10 cellular contexts compared by ENCODE assay signal in genomic region chr1:206674745-206675175, GRCh38. TPM values are rescaled to one million over a fixed set of nuclear protein-coding genes. Genes with fewer than 3 reads are reported as not detected.
DNase-seq lines count a peak whose midpoint lies in the region; ATAC-seq and TF ChIP-seq lines count a peak whose summit lies in the region.
"Had no signal": no experiment of that assay in that cellular context is flagged by ENCODE, and none has a peak within 500 bp of the region (broad histone marks: within the 10 kb centered on the region; RNA-seq: fewer than 3 reads in every experiment).

No MANE protein-coding gene starts in this region.

- 10 to 13% methylated on average over 1 of the region's 1 CpG for WGBS in aorta, 2 donors

- DNase-seq in activated T-cell treated with anti-CD3 and anti-CD28 coated beads, Interleukin-2, amount 50 U/mL, for 24 hours: peak; percentile 3
- DNase-seq in activated T-cell treated with anti-CD3 and anti-CD28 coated beads, Interleukin-2, amount 50 U/mL, for 4 hours: no peak
- DNase-seq in choroid plexus epithelial cell (ENCODE audit: low read depth) (peak; percentile 99), mucosa of descending colon (peak; percentile 63 to 76 (median 64)), aorta (peak; percentile 86 to 89), neural progenitor cell (ENCODE audit: low spot score) (no peak)
- no peak for DNase-seq in stimulated activated naive CD8-positive, alpha-beta T cell treated with anti-CD3 and anti-CD28 coated beads, Interleukin-15, amount 100 ng/mL, for 72 hours
- DNase-seq: NCI-H2029 treated with DMSO at 0.1 percent for 48 hours had no signal

- H3K27me3 ChIP-seq in aorta (ENCODE audit: control insufficient read depth in 1 of 2, insufficient read depth in 2 of 2, low read length in 1 of 2) (no peaks in the 10 kb centered on the region), neural progenitor cell (peaks cover 3% of the 10 kb centered on the region)

- no peaks in the 10 kb centered on the region for H3K27me3 Mint-ChIP-seq in activated T-cell treated with anti-CD3 and anti-CD28 coated beads, Interleukin-2, amount 50 U/mL, for 24 hours
- peaks cover 2% of the 10 kb centered on the region for H3K27me3 Mint-ChIP-seq in activated T-cell treated with anti-CD3 and anti-CD28 coated beads, Interleukin-2, amount 50 U/mL, for 4 hours (ENCODE audit: low read depth)
- H3K27me3 Mint-ChIP-seq in neural progenitor cell (ENCODE audit: insufficient read depth, low read depth): peaks cover 3% of the 10 kb centered on the region
- no peaks in the 10 kb centered on the region for H3K27me3 Mint-ChIP-seq in stimulated activated naive CD8-positive, alpha-beta T cell treated with anti-CD3 and anti-CD28 coated beads, Interleukin-15, amount 100 ng/mL, for 72 hours

- H3K79me2 ChIP-seq in neural progenitor cell (ENCODE audit: low read depth): no peaks in the 10 kb centered on the region

- H2AFZ ChIP-seq in neural progenitor cell (replicated peaks): no peak overlapping the region

- H3K9me3 Mint-ChIP-seq in activated T-cell treated with anti-CD3 and anti-CD28 coated beads, Interleukin-2, amount 50 U/mL, for 24 hours: no peaks in the 10 kb centered on the region
- no peaks in the 10 kb centered on the region for H3K9me3 Mint-ChIP-seq in activated T-cell treated with anti-CD3 and anti-CD28 coated beads, Interleukin-2, amount 50 U/mL, for 4 hours
- no peaks in the 10 kb centered on the region for H3K9me3 Mint-ChIP-seq in neural progenitor cell
- no peaks in the 10 kb centered on the region for H3K9me3 Mint-ChIP-seq in stimulated activated naive CD8-positive, alpha-beta T cell treated with anti-CD3 and anti-CD28 coated beads, Interleukin-15, amount 100 ng/mL, for 72 hours

- H3K4me3 ChIP-seq in choroid plexus epithelial cell (ENCODE audit: low read depth, low read length): no peak overlapping the region
- H3K4me3 ChIP-seq in mucosa of descending colon: no peak overlapping the region
- no peak overlapping the region for H3K4me3 ChIP-seq in aorta (ENCODE audit: low read length in 2 of 2)
- no peak overlapping the region for H3K4me3 ChIP-seq in neural progenitor cell

- no peaks in the 10 kb centered on the region for H3K36me3 ChIP-seq in mucosa of descending colon (ENCODE audit: low read depth)
- no peaks in the 10 kb centered on the region for H3K36me3 ChIP-seq in aorta (ENCODE audit: control insufficient read depth in 1 of 2, insufficient read depth in 2 of 2, low read length in 1 of 2)
- no peaks in the 10 kb centered on the region for H3K36me3 ChIP-seq in neural progenitor cell

- no peak overlapping the region for H3K4me3 Mint-ChIP-seq in activated T-cell treated with anti-CD3 and anti-CD28 coated beads, Interleukin-2, amount 50 U/mL, for 24 hours
- H3K4me3 Mint-ChIP-seq in activated T-cell treated with anti-CD3 and anti-CD28 coated beads, Interleukin-2, amount 50 U/mL, for 4 hours: no peak overlapping the region
- no peak overlapping the region for H3K4me3 Mint-ChIP-seq in neural progenitor cell
- H3K4me3 Mint-ChIP-seq in stimulated activated naive CD8-positive, alpha-beta T cell treated with anti-CD3 and anti-CD28 coated beads, Interleukin-15, amount 100 ng/mL, for 72 hours: no peak overlapping the region

- H3K27ac ChIP-seq in aorta (ENCODE audit: low read depth in 1 of 2, low read length in 2 of 2) (peak overlapping the region in 1 of 2 donors; percentile 79), neural progenitor cell (no peak overlapping the region)

- TF ChIP-seq CTCF in choroid plexus epithelial cell (conservative IDR thresholded peaks at IDR 0.05; ENCODE audit: low read depth, low read length) (no peak), mucosa of descending colon (IDR thresholded peaks at IDR 0.05) (no peak), neural progenitor cell (IDR thresholded peaks at IDR 0.05) (no peak)

- H3K9me3 ChIP-seq in mucosa of descending colon (no peaks in the 10 kb centered on the region), aorta (ENCODE audit: control insufficient read depth, low read length) (no peaks in the 10 kb centered on the region), neural progenitor cell (ENCODE audit: low read depth) (no peaks in the 10 kb centered on the region)

- H3K9ac ChIP-seq in neural progenitor cell: no peak overlapping the region

- intact Hi-C loops in mucosa of descending colon (cut with DNase I, micrococcal nuclease): no loop called here
- intact Hi-C loops in aorta (cut with DNase I): loop anchor here in 1 of 2 donors (5.0 kb wide), 1 partner anchor 48 kb away; no protein-coding TSS in a partner anchor

- no peaks in the 10 kb centered on the region for H4K20me1 ChIP-seq in neural progenitor cell (ENCODE audit: low read depth)

- H3K4me1 ChIP-seq in mucosa of descending colon (ENCODE audit: low read depth) (peaks cover 26% of the 10 kb centered on the region), aorta (ENCODE audit: control insufficient read depth in 1 of 2, insufficient read depth in 2 of 2, low read length in 2 of 2) (no peaks in the 10 kb centered on the region), neural progenitor cell (peaks cover 33% of the 10 kb centered on the region)

- H3K27ac Mint-ChIP-seq in activated T-cell treated with anti-CD3 and anti-CD28 coated beads, Interleukin-2, amount 50 U/mL, for 24 hours: no peak overlapping the region
- H3K27ac Mint-ChIP-seq in neural progenitor cell: no peak overlapping the region
- no peak overlapping the region for H3K27ac Mint-ChIP-seq in stimulated activated naive CD8-positive, alpha-beta T cell treated with anti-CD3 and anti-CD28 coated beads, Interleukin-15, amount 100 ng/mL, for 72 hours

- ATAC-seq in activated T-cell treated with anti-CD3 and anti-CD28 coated beads, Interleukin-2, amount 50 U/mL, for 4 hours: no peak
- ATAC-seq in mucosa of descending colon: peak; percentile 75
- ATAC-seq in aorta (ENCODE audit: low FRiP score): peak; percentile 78
- ATAC-seq in stimulated activated naive CD8-positive, alpha-beta T cell treated with anti-CD3 and anti-CD28 coated beads, Interleukin-15, amount 100 ng/mL, for 72 hours: no peak
- ATAC-seq in GM21619 (IDR thresholded peaks at IDR 0.05; ENCODE audit: unreplicated experiment): no peak
- ATAC-seq: left lobe of liver had no signal

- no peaks in the 10 kb centered on the region for H3K36me3 Mint-ChIP-seq in activated T-cell treated with anti-CD3 and anti-CD28 coated beads, Interleukin-2, amount 50 U/mL, for 24 hours (ENCODE audit: low read depth)
- H3K36me3 Mint-ChIP-seq in activated T-cell treated with anti-CD3 and anti-CD28 coated beads, Interleukin-2, amount 50 U/mL, for 4 hours (ENCODE audit: insufficient read depth): no peaks in the 10 kb centered on the region
- no peaks in the 10 kb centered on the region for H3K36me3 Mint-ChIP-seq in neural progenitor cell

- H3K4me2 ChIP-seq in neural progenitor cell: no peak overlapping the region

- H3F3A ChIP-seq in neural progenitor cell (ENCODE audit: low read depth): peaks cover 12% of the 10 kb centered on the region

- peaks cover 13% of the 10 kb centered on the region for H3K4me1 Mint-ChIP-seq in activated T-cell treated with anti-CD3 and anti-CD28 coated beads, Interleukin-2, amount 50 U/mL, for 24 hours (ENCODE audit: low read depth)
- H3K4me1 Mint-ChIP-seq in activated T-cell treated with anti-CD3 and anti-CD28 coated beads, Interleukin-2, amount 50 U/mL, for 4 hours (ENCODE audit: low read depth): peaks cover 13% of the 10 kb centered on the region
- H3K4me1 Mint-ChIP-seq in neural progenitor cell: peaks cover 10% of the 10 kb centered on the region
- H3K4me1 Mint-ChIP-seq in stimulated activated naive CD8-positive, alpha-beta T cell treated with anti-CD3 and anti-CD28 coated beads, Interleukin-15, amount 100 ng/mL, for 72 hours: peaks cover 14% of the 10 kb centered on the region

RNA-seq across cellular contexts. Expression of gene MAPKAPK2, which starts 9.9 kb away (rescaled TPM):
- 100 to 1,000 TPM in 2 of 3 donors, 10 to 100 TPM in 1; 98.2 to 136 (median 135) TPM for total RNA-seq in activated T-cell treated with anti-CD3 and anti-CD28 coated beads, Interleukin-2, amount 50 U/mL, for 4 hours
- total RNA-seq in mucosa of descending colon: 10 to 100 TPM; 68.4 to 75.2 (median 72.1) TPM
- 100 to 1,000 TPM in 1 of 2 donors, 10 to 100 TPM in 1; 81.3 to 117 TPM for total RNA-seq in aorta
- 10 to 100 TPM; 40.2 to 54.1 TPM for polyA plus RNA-seq in aorta
- 24.7 and 38.7 TPM in 2 replicates for total RNA-seq in neural progenitor cell (ENCODE audit: low replicate concordance)

RNA-seq across cellular contexts. Expression of gene DYRK3, which starts 39.4 kb away (rescaled TPM):
- total RNA-seq in activated T-cell treated with anti-CD3 and anti-CD28 coated beads, Interleukin-2, amount 50 U/mL, for 4 hours: 1 to 10 TPM; 5.3 to 7.7 (median 7.7) TPM
- total RNA-seq in mucosa of descending colon: 1 to 10 TPM in 2 of 3 donors, under 1 TPM in 1; 0.61 to 4.7 (median 1.4) TPM
- 10 to 100 TPM in 1 of 2 donors, 1 to 10 TPM in 1; 8.2 to 10.7 TPM for total RNA-seq in aorta
- 1 to 10 TPM; 2.8 to 4.2 TPM for polyA plus RNA-seq in aorta
- total RNA-seq in neural progenitor cell (ENCODE audit: low replicate concordance): 21.9 and 22.7 TPM in 2 replicates

Comparison
In these comparisons a context has a peak if more than half of its experiments do, and no peak if none do; other contexts are left out.
1. DNase-seq: peak in activated T-cell treated with anti-CD3 and anti-CD28 coated beads, Interleukin-2, amount 50 U/mL, for 24 hours (single experiment), choroid plexus epithelial cell (single experiment), mucosa of descending colon (3 of 3) and aorta (2 of 2); none in activated T-cell treated with anti-CD3 and anti-CD28 coated beads, Interleukin-2, amount 50 U/mL, for 4 hours (single experiment), neural progenitor cell (single experiment) and stimulated activated naive CD8-positive, alpha-beta T cell treated with anti-CD3 and anti-CD28 coated beads, Interleukin-15, amount 100 ng/mL, for 72 hours (0 of 2).
2. ATAC-seq: peak in mucosa of descending colon (single experiment) and aorta (single experiment); none in activated T-cell treated with anti-CD3 and anti-CD28 coated beads, Interleukin-2, amount 50 U/mL, for 4 hours (0 of 2), stimulated activated naive CD8-positive, alpha-beta T cell treated with anti-CD3 and anti-CD28 coated beads, Interleukin-15, amount 100 ng/mL, for 72 hours (single experiment) and GM21619 (single experiment).